In genomic region chrX:48972214-48973164, GRCh38 we compare ENCODE assay signal across 9 cellular contexts. TPM values are rescaled to one million over a fixed set of nuclear protein-coding genes. Genes with fewer than 3 reads are reported as not detected.
DNase-seq lines count a peak whose midpoint lies in the region; ATAC-seq and TF ChIP-seq lines count a peak whose summit lies in the region.
"Had no signal": no experiment of that assay in that cellular context is flagged by ENCODE, and none has a peak within 500 bp of the region (broad histone marks: within the 10 kb centered on the region; RNA-seq: fewer than 3 reads in every experiment).

No MANE protein-coding gene starts in this region.

- no peak overlapping the region for H3K4me3 ChIP-seq in liver (ENCODE audit: low read depth in 1 of 3, low read length in 3 of 3)
- peak overlapping the region; percentile 57 to 73 for H3K4me3 ChIP-seq in stomach smooth muscle (ENCODE audit: low read length in 2 of 2)

- H3K27ac ChIP-seq in liver (ENCODE audit: low read depth in 1 of 2, low read length in 2 of 2) (no peak overlapping the region), stomach smooth muscle (ENCODE audit: low read length) (peak overlapping the region; percentile 55)
- H3K27ac ChIP-seq: VCaP had no signal

- 19% methylated on average over 13 of the region's 13 CpGs for WGBS in liver

- H3K4me1 ChIP-seq in liver (ENCODE audit: control insufficient read depth in 4 of 4, insufficient read depth in 4 of 4, low read length in 3 of 4) (peaks cover 3 to 8% (median 4%) of the 10 kb centered on the region in 4 donors), stomach smooth muscle (ENCODE audit: control insufficient read depth, insufficient read depth, low read length) (peaks cover 12% of the 10 kb centered on the region)

- TF ChIP-seq RAD21 in liver (IDR thresholded peaks at IDR 0.05), result peak; percentile 59 to 75

- H3K9ac ChIP-seq in liver (ENCODE audit: low read depth in 1 of 2, low read length in 2 of 2) (no peak overlapping the region), stomach smooth muscle (ENCODE audit: low read length in 2 of 2) (peak overlapping the region; percentile 51 to 60)

- H3K9me3 ChIP-seq in liver (ENCODE audit: control insufficient read depth in 4 of 4, low read length in 3 of 4) (no peaks in the 10 kb centered on the region), stomach smooth muscle (ENCODE audit: control insufficient read depth in 2 of 2, low read length in 2 of 2) (no peaks in the 10 kb centered on the region)

- no peak for ATAC-seq in HG03565 (IDR thresholded peaks at IDR 0.05; ENCODE audit: unreplicated experiment)

- TF ChIP-seq CTCF in liver (IDR thresholded peaks at IDR 0.05; ENCODE audit: low read depth, low read length, missing input control), result peak; percentile 40

- DNase-seq in DMS53 (lab: John Stamatoyannopoulos, UW) (peak; percentile 71), HuH-7.5 (ENCODE audit: low spot score) (peak; percentile 56), SW480 (ENCODE audit: low spot score) (peak; percentile 39), dermis blood vessel endothelial cell (peak; percentile 65), mesenteric fat pad (ENCODE audit: low spot score) (no peak)

- peaks cover 2 to 19% (median 10%) of the 10 kb centered on the region in 4 donors for H3K36me3 ChIP-seq in liver (ENCODE audit: control insufficient read depth in 4 of 4, insufficient read depth in 3 of 4, low read depth in 1 of 4, low read length in 3 of 4)
- H3K36me3 ChIP-seq in stomach smooth muscle (ENCODE audit: control insufficient read depth in 2 of 2, insufficient read depth in 2 of 2, low read length in 2 of 2), result peaks cover 0 to 9% of the 10 kb centered on the region in 2 donors

- H3K27me3 ChIP-seq in liver (ENCODE audit: control insufficient read depth in 4 of 4, insufficient read depth in 4 of 4, low read length in 3 of 4) (no peaks in the 10 kb centered on the region), stomach smooth muscle (ENCODE audit: control insufficient read depth in 1 of 2, insufficient read depth in 2 of 2, low read length in 2 of 2) (peaks cover 0 to 14% of the 10 kb centered on the region in 2 donors)

TF ChIP-seq in liver, 16 proteins besides CTCF, POLR2A, EP300 and RAD21:
- TF ChIP-seq RXRA (IDR thresholded peaks at IDR 0.05) (no peak), FOXA2 (IDR thresholded peaks at IDR 0.05) (no peak), HNF4A (conservative IDR thresholded peaks at IDR 0.05) (no peak), FOXA1 (IDR thresholded peaks at IDR 0.05) (no peak), SP1 (IDR thresholded peaks at IDR 0.05) (no peak), REST (IDR thresholded peaks at IDR 0.05) (no peak), YY1 (IDR thresholded peaks at IDR 0.05) (no peak), TAF1 (conservative IDR thresholded peaks at IDR 0.05) (no peak), JUND (IDR thresholded peaks at IDR 0.05) (no peak), ATF3 (IDR thresholded peaks at IDR 0.05) (no peak)
- TF ChIP-seq, protein P1, sequence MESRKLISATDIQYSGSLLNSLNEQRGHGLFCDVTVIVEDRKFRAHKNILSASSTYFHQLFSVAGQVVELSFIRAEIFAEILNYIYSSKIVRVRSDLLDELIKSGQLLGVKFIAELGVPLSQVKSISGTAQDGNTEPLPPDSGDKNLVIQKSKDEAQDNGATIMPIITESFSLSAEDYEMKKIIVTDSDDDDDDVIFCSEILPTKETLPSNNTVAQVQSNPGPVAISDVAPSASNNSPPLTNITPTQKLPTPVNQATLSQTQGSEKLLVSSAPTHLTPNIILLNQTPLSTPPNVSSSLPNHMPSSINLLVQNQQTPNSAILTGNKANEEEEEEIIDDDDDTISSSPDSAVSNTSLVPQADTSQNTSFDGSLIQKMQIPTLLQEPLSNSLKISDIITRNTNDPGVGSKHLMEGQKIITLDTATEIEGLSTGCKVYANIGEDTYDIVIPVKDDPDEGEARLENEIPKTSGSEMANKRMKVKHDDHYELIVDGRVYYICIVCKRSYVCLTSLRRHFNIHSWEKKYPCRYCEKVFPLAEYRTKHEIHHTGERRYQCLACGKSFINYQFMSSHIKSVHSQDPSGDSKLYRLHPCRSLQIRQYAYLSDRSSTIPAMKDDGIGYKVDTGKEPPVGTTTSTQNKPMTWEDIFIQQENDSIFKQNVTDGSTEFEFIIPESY (IDR thresholded peaks at IDR 0.05), result no peak
- TF ChIP-seq, protein P2, sequence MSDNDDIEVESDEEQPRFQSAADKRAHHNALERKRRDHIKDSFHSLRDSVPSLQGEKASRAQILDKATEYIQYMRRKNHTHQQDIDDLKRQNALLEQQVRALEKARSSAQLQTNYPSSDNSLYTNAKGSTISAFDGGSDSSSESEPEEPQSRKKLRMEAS (IDR thresholded peaks at IDR 0.05), result no peak
TF ChIP-seq in liver: peak in this region for 0.

RNA-seq across cellular contexts. Expression of gene KCND1, which starts 0.8 kb away (rescaled TPM):
- total RNA-seq in dermis blood vessel endothelial cell (0.34 and 0.79 TPM in 2 replicates), liver (1 to 10 TPM in 1 of 2 donors, under 1 TPM in 1; 0.28 to 1.1 TPM), mesenteric fat pad (1.3 TPM)
- under 1 TPM; 0.17 to 0.28 TPM for polyA plus RNA-seq in liver

RNA-seq across cellular contexts. Expression of gene OTUD5, which starts 15.1 kb away (rescaled TPM):
- total RNA-seq in dermis blood vessel endothelial cell (29.4 and 38.2 TPM in 2 replicates), liver (10 to 100 TPM; 17.0 to 29.3 TPM), mesenteric fat pad (40.0 TPM)
- 10 to 100 TPM in 1 of 2 donors, 1 to 10 TPM in 1; 9.3 to 18.8 TPM for polyA plus RNA-seq in liver

RNA-seq across cellular contexts. Expression of gene GRIPAP1, which starts 29.6 kb away (rescaled TPM):
- total RNA-seq in dermis blood vessel endothelial cell (29.7 and 30.8 TPM in 2 replicates), liver (10 to 100 TPM; 14.1 to 21.3 TPM), mesenteric fat pad (37.6 TPM)
- 10 to 100 TPM; 15.4 to 17.3 TPM for polyA plus RNA-seq in liver

RNA-seq across cellular contexts. Expression of gene PIM2, which starts 53.7 kb away (rescaled TPM):
- 4.8 and 6.5 TPM in 2 replicates for total RNA-seq in dermis blood vessel endothelial cell
- total RNA-seq in liver, result 10 to 100 TPM in 1 of 2 donors, 1 to 10 TPM in 1; 5.8 to 28.3 TPM
- polyA plus RNA-seq in liver, result 1 to 10 TPM; 4.5 to 8.1 TPM
- total RNA-seq in mesenteric fat pad, result 5.7 TPM

Comparison
In these comparisons a context has a peak if more than half of its experiments do, and no peak if none do; other contexts are left out.
1. H3K4me3 ChIP-seq: peak in stomach smooth muscle (2 of 2); none in liver (0 of 3).
2. H3K9ac ChIP-seq: peak in stomach smooth muscle (2 of 2); none in liver (0 of 2).